Comparison of ENCODE assay signal across 11 cellular contexts in the genomic region with DNA sequence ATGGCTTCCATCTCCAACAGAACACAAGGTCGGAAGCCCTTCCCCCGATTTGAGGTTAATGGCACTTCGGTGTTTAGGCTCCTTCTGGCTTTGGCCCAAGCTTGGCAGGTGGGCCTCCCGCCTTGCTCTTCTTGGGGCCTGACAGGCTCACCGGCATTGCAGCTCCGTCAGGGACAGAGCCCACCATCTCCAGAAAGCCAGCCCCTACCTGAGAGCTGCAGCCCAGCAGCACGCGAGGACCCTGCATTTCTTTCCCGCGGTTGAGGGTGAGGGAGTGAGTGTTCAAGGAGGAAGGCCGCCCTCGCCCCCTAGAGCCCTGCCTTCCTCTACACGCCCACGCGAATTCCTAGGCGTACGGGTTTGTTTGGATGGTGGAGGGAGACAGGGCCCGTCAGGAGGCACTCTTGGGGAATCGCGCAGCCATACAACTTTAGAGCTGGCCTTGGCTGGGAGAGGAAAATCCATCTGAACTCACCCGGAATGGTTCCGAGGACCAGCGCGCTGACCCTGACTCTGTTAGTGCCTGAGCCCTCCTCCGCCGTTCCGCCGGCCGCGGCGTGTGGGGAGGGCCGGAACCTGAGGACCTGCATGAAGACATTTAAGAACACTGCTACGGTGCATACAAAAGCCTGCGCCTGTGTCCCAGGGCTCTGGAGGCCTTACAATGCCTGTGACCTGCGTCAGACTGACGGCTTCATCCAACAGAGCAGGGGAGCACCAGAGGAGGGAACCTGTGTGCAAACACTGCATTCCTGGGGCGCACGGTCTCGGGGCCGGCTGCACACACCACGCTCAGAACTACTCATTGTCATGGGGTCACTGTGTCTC.
A peak's percentile ranks its signal among the peaks of the same experiment; 100 is the strongest.
DNase-seq lines count a peak whose midpoint lies in the region; ATAC-seq and TF ChIP-seq lines count a peak whose summit lies in the region.
"Had no signal": no experiment of that assay in that cellular context is flagged by ENCODE, and none has a peak within 500 bp of the region (broad histone marks: within the 10 kb centered on the region; RNA-seq: fewer than 3 reads in every experiment).

No MANE protein-coding gene starts in this region.

- H3K27me3 Mint-ChIP-seq in T-helper 1 cell treated with Interleukin-12 subunit alpha and Interleukin-12 subunit beta and Interleukin-4 antibody, amounts not matched to agents 30 μg/mL and 1 μg/mL, for 36 hours (ENCODE audit: low read depth), result peaks cover under 1% of the 10 kb centered on the region
- no peaks in the 10 kb centered on the region for H3K27me3 Mint-ChIP-seq in activated CD4-positive, alpha-beta memory T cell treated with anti-CD3 and anti-CD28 coated beads, Interleukin-2, amount 10 ng/mL, durations not matched to agents 7 days and 5 days

- POLR2A ChIA-PET in activated CD4-positive, alpha-beta memory T cell treated with anti-CD3 and anti-CD28 coated beads, Interleukin-2, amount 10 ng/mL, durations not matched to agents 7 days and 5 days (lab: Charles Lee), result no interaction called here

- no peaks in the 10 kb centered on the region for H3K9me3 ChIP-seq in BE2C

- H3K4me3 ChIP-seq in BE2C (ENCODE audit: low read depth, low read length), result no peak overlapping the region

- CTCF ChIA-PET in activated CD4-positive, alpha-beta memory T cell treated with anti-CD3 and anti-CD28 coated beads, Interleukin-2, amount 10 ng/mL, durations not matched to agents 7 days and 5 days (lab: Charles Lee), result no interaction called here

- H3K27me3 ChIP-seq in BE2C, result peaks cover 34% of the 10 kb centered on the region

- H3K9me3 Mint-ChIP-seq in T-helper 1 cell treated with Interleukin-12 subunit alpha and Interleukin-12 subunit beta and Interleukin-4 antibody, amounts not matched to agents 30 μg/mL and 1 μg/mL, for 36 hours, result no peaks in the 10 kb centered on the region
- no peaks in the 10 kb centered on the region for H3K9me3 Mint-ChIP-seq in activated CD4-positive, alpha-beta memory T cell treated with anti-CD3 and anti-CD28 coated beads, Interleukin-2, amount 10 ng/mL, durations not matched to agents 7 days and 5 days

- H3K4me1 ChIP-seq in BE2C, result no peaks in the 10 kb centered on the region

- no peak overlapping the region for H3K27ac Mint-ChIP-seq in T-helper 1 cell treated with Interleukin-12 subunit alpha and Interleukin-12 subunit beta and Interleukin-4 antibody, amounts not matched to agents 30 μg/mL and 1 μg/mL, for 36 hours
- H3K27ac Mint-ChIP-seq in activated CD4-positive, alpha-beta memory T cell treated with anti-CD3 and anti-CD28 coated beads, Interleukin-2, amount 10 ng/mL, durations not matched to agents 7 days and 5 days, result no peak overlapping the region

- H3K36me3 ChIP-seq in BE2C, result no peaks in the 10 kb centered on the region

- no peak for ATAC-seq in sciatic nerve

- no peak for TF ChIP-seq CTCF in BE2C (IDR thresholded peaks at IDR 0.05; ENCODE audit: low read depth, low read length)

- H3K4me1 Mint-ChIP-seq in T-helper 1 cell treated with Interleukin-12 subunit alpha and Interleukin-12 subunit beta and Interleukin-4 antibody, amounts not matched to agents 30 μg/mL and 1 μg/mL, for 36 hours (ENCODE audit: low read depth), result no peaks in the 10 kb centered on the region
- H3K4me1 Mint-ChIP-seq in activated CD4-positive, alpha-beta memory T cell treated with anti-CD3 and anti-CD28 coated beads, Interleukin-2, amount 10 ng/mL, durations not matched to agents 7 days and 5 days, result peaks cover 2% of the 10 kb centered on the region

- peak overlapping the region; percentile 21 for H3K4me3 Mint-ChIP-seq in T-helper 1 cell treated with Interleukin-12 subunit alpha and Interleukin-12 subunit beta and Interleukin-4 antibody, amounts not matched to agents 30 μg/mL and 1 μg/mL, for 36 hours
- peak overlapping the region; percentile 72 for H3K4me3 Mint-ChIP-seq in activated CD4-positive, alpha-beta memory T cell treated with anti-CD3 and anti-CD28 coated beads, Interleukin-2, amount 10 ng/mL, durations not matched to agents 7 days and 5 days

- no peak for DNase-seq in T-helper 1 cell
- DNase-seq in activated CD4-positive, alpha-beta memory T cell treated with anti-CD3 and anti-CD28 coated beads, Interleukin-2, amount 10 ng/mL, durations not matched to agents 7 days and 5 days, result peak; percentile 9
- peak; percentile 70 for DNase-seq in islet precursor cell
- peak; percentile 47 for DNase-seq in sciatic nerve (ENCODE audit: low spot score)
- DNase-seq in kidney tubule cell (ENCODE audit: low spot score), result no peak
- no peak for DNase-seq in RPMI8226
- DNase-seq in BE2C, result no peak
- DNase-seq: DMS153; NCI-H524; stimulated activated CD4-positive, alpha-beta T cell treated with anti-CD3 and anti-CD28 coated beads, Interleukin-12 subunit alpha, Interleukin-12 subunit beta, amount 100 ng/mL, for 4 hours had no signal

- H3K36me3 Mint-ChIP-seq in T-helper 1 cell treated with Interleukin-12 subunit alpha and Interleukin-12 subunit beta and Interleukin-4 antibody, amounts not matched to agents 30 μg/mL and 1 μg/mL, for 36 hours (ENCODE audit: low read depth), result no peaks in the 10 kb centered on the region
- no peaks in the 10 kb centered on the region for H3K36me3 Mint-ChIP-seq in activated CD4-positive, alpha-beta memory T cell treated with anti-CD3 and anti-CD28 coated beads, Interleukin-2, amount 10 ng/mL, durations not matched to agents 7 days and 5 days (ENCODE audit: low read depth)

- intact Hi-C loops in sciatic nerve (cut with DNase I), result no loop called here

Comparison
In these comparisons a context has a peak if more than half of its experiments do, and no peak if none do; other contexts are left out.
1. DNase-seq: peak in activated CD4-positive, alpha-beta memory T cell treated with anti-CD3 and anti-CD28 coated beads, Interleukin-2, amount 10 ng/mL, durations not matched to agents 7 days and 5 days (single experiment), islet precursor cell (single experiment) and sciatic nerve (single experiment); none in T-helper 1 cell (0 of 5), kidney tubule cell (single experiment), RPMI8226 (single experiment) and BE2C (single experiment).